ENCODE assay signal across 9 cellular contexts in the genomic region with DNA sequence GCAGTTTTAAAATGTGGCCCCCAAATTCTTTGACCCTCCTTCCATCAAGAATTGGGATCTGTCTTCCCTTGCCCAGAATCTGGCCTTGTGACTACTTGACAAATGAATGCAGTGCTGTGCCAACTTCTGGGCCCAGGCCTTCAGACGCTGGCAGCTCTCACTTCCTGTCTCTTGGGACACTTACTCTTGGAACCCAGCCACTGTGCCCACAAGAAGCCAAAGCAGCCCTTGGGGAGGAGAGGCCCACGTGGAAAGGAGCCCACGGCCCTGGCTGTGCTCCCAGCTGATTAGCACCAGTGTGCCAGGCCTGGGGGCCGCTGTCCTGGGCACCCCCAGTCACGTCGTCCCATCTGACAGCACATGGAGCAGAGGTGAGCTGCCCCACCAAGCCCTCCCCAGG. TPM values are rescaled to one million over a fixed set of nuclear protein-coding genes. Genes with fewer than 3 reads are reported as not detected.
DNase-seq lines count a peak whose midpoint lies in the region; ATAC-seq and TF ChIP-seq lines count a peak whose summit lies in the region.
"Had no signal": no experiment of that assay in that cellular context is flagged by ENCODE, and none has a peak within 500 bp of the region (broad histone marks: within the 10 kb centered on the region; RNA-seq: fewer than 3 reads in every experiment).

No MANE protein-coding gene starts in this region.

- H3K4me3 ChIP-seq in AG10803 (ENCODE audit: low read length) = no peak overlapping the region
- H3K4me3 ChIP-seq in breast epithelium = no peak overlapping the region
- no peak overlapping the region for H3K4me3 ChIP-seq in right lobe of liver
- no peak overlapping the region for H3K4me3 ChIP-seq in GM23338

- no peaks in the 10 kb centered on the region for H4K20me1 ChIP-seq in GM23338 (replicated peaks; ENCODE audit: insufficient read depth)

- H3K27me3 ChIP-seq in breast epithelium (no peaks in the 10 kb centered on the region), right lobe of liver (no peaks in the 10 kb centered on the region), GM23338 (ENCODE audit: insufficient read depth) (no peaks in the 10 kb centered on the region)

- no peak overlapping the region for H3K4me3 Mint-ChIP-seq in GM23338
- H3K4me3 Mint-ChIP-seq: T-helper 1 cell treated with Interleukin-12 subunit alpha and Interleukin-12 subunit beta and Interleukin-4 antibody, amounts not matched to agents 30 μg/mL and 1 μg/mL, for 36 hours had no signal

- H3K27ac ChIP-seq in breast epithelium = peak overlapping the region; percentile 86 to 90
- no peak overlapping the region for H3K27ac ChIP-seq in right lobe of liver
- no peak overlapping the region for H3K27ac ChIP-seq in GM23338 (ENCODE audit: low read depth)

- H3K36me3 ChIP-seq in breast epithelium (no peaks in the 10 kb centered on the region), right lobe of liver (no peaks in the 10 kb centered on the region), GM23338 (ENCODE audit: insufficient read depth) (no peaks in the 10 kb centered on the region)

- H3K9me3 ChIP-seq in breast epithelium (no peaks in the 10 kb centered on the region), right lobe of liver (no peaks in the 10 kb centered on the region)

- peaks cover 30% of the 10 kb centered on the region for H3K4me1 Mint-ChIP-seq in GM23338

- no peaks in the 10 kb centered on the region for H3K4me1 ChIP-seq in breast epithelium
- H3K4me1 ChIP-seq in right lobe of liver = no peaks in the 10 kb centered on the region
- H3K4me1 ChIP-seq in GM23338 (ENCODE audit: insufficient read depth) = peaks cover 12% of the 10 kb centered on the region

- peaks cover 16% of the 10 kb centered on the region; the same call in 1 of the 2 replicates for H3K9me2 ChIP-seq in GM23338 (ENCODE audit: insufficient read depth)

- DNase-seq in AG10803 (ENCODE audit: low read depth) = peak; percentile 90
- peak; percentile 68 for DNase-seq in MV-4-11 (lab: John Stamatoyannopoulos, UW)
- DNase-seq in breast epithelium (ENCODE audit: low spot score in 2 of 2) = peak; percentile 80 to 94
- no peak for DNase-seq in right lobe of liver
- DNase-seq in NCI-H1930 (lab: John Stamatoyannopoulos, UW) = no peak
- no peak for DNase-seq in GM23338 (ENCODE audit: low spot score)

- no peak overlapping the region for H2AFZ ChIP-seq in GM23338

- intact Hi-C loops in breast epithelium (cut with DNase I; ENCODE audit: low total_unique reads) = no loop called here
- intact Hi-C loops in right lobe of liver (cut with DNase I) = no loop called here

- no peak for TF ChIP-seq CTCF in AG10803 (conservative IDR thresholded peaks at IDR 0.05; ENCODE audit: low read length)
- no peak for TF ChIP-seq CTCF in breast epithelium (IDR thresholded peaks at IDR 0.05)
- no peak for TF ChIP-seq CTCF in right lobe of liver (IDR thresholded peaks at IDR 0.05)
- TF ChIP-seq CTCF in GM23338 (conservative IDR thresholded peaks at IDR 0.05; ENCODE audit: low read depth in 2 of 2) = no peak

- H3K36me3 Mint-ChIP-seq in GM23338 (ENCODE audit: low read depth) = no peaks in the 10 kb centered on the region; the same call in 2 of the 3 replicates

- H3K27ac Mint-ChIP-seq in GM23338 = no peak overlapping the region
- H3K27ac Mint-ChIP-seq: T-helper 1 cell treated with Interleukin-12 subunit alpha and Interleukin-12 subunit beta and Interleukin-4 antibody, amounts not matched to agents 30 μg/mL and 1 μg/mL, for 36 hours had no signal

- WGBS in right lobe of liver (ENCODE audit: insufficient coverage, low coverage, low lambda C conversion rate, missing lambda C conversion rate) = 13% methylated on average over 3 of the region's 6 CpGs

- no peak for TF ChIP-seq POLR2A in breast epithelium (IDR thresholded peaks at IDR 0.05)
- TF ChIP-seq POLR2A in right lobe of liver (IDR thresholded peaks at IDR 0.05) = no peak

- no peaks in the 10 kb centered on the region for H3K9me3 Mint-ChIP-seq in GM23338
- H3K9me3 Mint-ChIP-seq: T-helper 1 cell treated with Interleukin-12 subunit alpha and Interleukin-12 subunit beta and Interleukin-4 antibody, amounts not matched to agents 30 μg/mL and 1 μg/mL, for 36 hours had no signal

- ATAC-seq in right lobe of liver (peak in 3 of 4 donors; percentile 33 to 50 (median 42)), GM21737 (IDR thresholded peaks at IDR 0.05; ENCODE audit: unreplicated experiment) (no peak), GM23338 (no peak), GM19452 (IDR thresholded peaks at IDR 0.05; ENCODE audit: unreplicated experiment) (no peak)

- H3K79me2 ChIP-seq in GM23338 (replicated peaks; ENCODE audit: insufficient read depth) = no peaks in the 10 kb centered on the region

- no peak overlapping the region for H3K4me2 ChIP-seq in GM23338

- H3F3A ChIP-seq in GM23338 (replicated peaks; ENCODE audit: low read depth) = no peaks in the 10 kb centered on the region

- H3K27me3 Mint-ChIP-seq in GM23338 (ENCODE audit: insufficient read depth, low read depth, poor library complexity) = peaks cover 10% of the 10 kb centered on the region

TF ChIP-seq in GM23338, 12 proteins besides CTCF, POLR2A, EP300 and RAD21 (continues in another document):
- TF ChIP-seq ZNF114 (CRISPR knock-in tag; IDR thresholded peaks at IDR 0.05) = no peak
- TF ChIP-seq CREB1 (CRISPR knock-in tag; IDR thresholded peaks at IDR 0.05; ENCODE audit: low read depth) = no peak
- no peak for TF ChIP-seq ETS1 (IDR thresholded peaks at IDR 0.05)
- no peak for TF ChIP-seq NANOG (IDR thresholded peaks at IDR 0.05; ENCODE audit: borderline replicate concordance)
- TF ChIP-seq POLR2AphosphoS5 (IDR thresholded peaks at IDR 0.05; ENCODE audit: low read depth) = no peak
- no peak for TF ChIP-seq EZH2 (IDR thresholded peaks at IDR 0.05; ENCODE audit: low read depth, unreplicated experiment)
- TF ChIP-seq, protein P1, sequence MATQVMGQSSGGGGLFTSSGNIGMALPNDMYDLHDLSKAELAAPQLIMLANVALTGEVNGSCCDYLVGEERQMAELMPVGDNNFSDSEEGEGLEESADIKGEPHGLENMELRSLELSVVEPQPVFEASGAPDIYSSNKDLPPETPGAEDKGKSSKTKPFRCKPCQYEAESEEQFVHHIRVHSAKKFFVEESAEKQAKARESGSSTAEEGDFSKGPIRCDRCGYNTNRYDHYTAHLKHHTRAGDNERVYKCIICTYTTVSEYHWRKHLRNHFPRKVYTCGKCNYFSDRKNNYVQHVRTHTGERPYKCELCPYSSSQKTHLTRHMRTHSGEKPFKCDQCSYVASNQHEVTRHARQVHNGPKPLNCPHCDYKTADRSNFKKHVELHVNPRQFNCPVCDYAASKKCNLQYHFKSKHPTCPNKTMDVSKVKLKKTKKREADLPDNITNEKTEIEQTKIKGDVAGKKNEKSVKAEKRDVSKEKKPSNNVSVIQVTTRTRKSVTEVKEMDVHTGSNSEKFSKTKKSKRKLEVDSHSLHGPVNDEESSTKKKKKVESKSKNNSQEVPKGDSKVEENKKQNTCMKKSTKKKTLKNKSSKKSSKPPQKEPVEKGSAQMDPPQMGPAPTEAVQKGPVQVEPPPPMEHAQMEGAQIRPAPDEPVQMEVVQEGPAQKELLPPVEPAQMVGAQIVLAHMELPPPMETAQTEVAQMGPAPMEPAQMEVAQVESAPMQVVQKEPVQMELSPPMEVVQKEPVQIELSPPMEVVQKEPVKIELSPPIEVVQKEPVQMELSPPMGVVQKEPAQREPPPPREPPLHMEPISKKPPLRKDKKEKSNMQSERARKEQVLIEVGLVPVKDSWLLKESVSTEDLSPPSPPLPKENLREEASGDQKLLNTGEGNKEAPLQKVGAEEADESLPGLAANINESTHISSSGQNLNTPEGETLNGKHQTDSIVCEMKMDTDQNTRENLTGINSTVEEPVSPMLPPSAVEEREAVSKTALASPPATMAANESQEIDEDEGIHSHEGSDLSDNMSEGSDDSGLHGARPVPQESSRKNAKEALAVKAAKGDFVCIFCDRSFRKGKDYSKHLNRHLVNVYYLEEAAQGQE (IDR thresholded peaks at IDR 0.05; ENCODE audit: unreplicated experiment) = no peak
- TF ChIP-seq JUNB (IDR thresholded peaks at IDR 0.05; ENCODE audit: unreplicated experiment) = no peak
- no peak for TF ChIP-seq STAT1 (IDR thresholded peaks at IDR 0.05; ENCODE audit: unreplicated experiment)
- TF ChIP-seq EZH2phosphoT487 (IDR thresholded peaks at IDR 0.05; ENCODE audit: unreplicated experiment) = no peak

RNA-seq across cellular contexts. Expression of gene RPL37A, which starts 56.6 kb away (rescaled TPM):
- 1,000 to 10,000 TPM; 1,604 to 2,277 (median 1,692) TPM for total RNA-seq in breast epithelium
- total RNA-seq in right lobe of liver = 100 to 1,000 TPM; 383 to 894 (median 710) TPM
- total RNA-seq in GM23338 (2014; rRNA removed; shearing (Covaris generic)) = 879 and 1,118 TPM in 2 replicates
- 5,036 and 5,564 TPM in 2 replicates for polyA plus RNA-seq in GM23338 (2016; fragmentation: Nextera tagmentation; extraction: Ambion mirVana)

Comparison
In these comparisons a context has a peak if more than half of its experiments do, and no peak if none do; other contexts are left out.
1. DNase-seq: peak in AG10803 (single experiment), MV-4-11 (single experiment) and breast epithelium (2 of 2); none in right lobe of liver (0 of 3), NCI-H1930 (0 of 2) and GM23338 (single experiment).
2. H3K27ac ChIP-seq: peak in breast epithelium (2 of 2); none in right lobe of liver (0 of 3) and GM23338 (single experiment).
3. ATAC-seq: peak in right lobe of liver (3 of 4); none in GM21737 (single experiment), GM23338 (single experiment) and GM19452 (single experiment).